Comparison of ENCODE assay signal across 30 cellular contexts in the genomic region with DNA sequence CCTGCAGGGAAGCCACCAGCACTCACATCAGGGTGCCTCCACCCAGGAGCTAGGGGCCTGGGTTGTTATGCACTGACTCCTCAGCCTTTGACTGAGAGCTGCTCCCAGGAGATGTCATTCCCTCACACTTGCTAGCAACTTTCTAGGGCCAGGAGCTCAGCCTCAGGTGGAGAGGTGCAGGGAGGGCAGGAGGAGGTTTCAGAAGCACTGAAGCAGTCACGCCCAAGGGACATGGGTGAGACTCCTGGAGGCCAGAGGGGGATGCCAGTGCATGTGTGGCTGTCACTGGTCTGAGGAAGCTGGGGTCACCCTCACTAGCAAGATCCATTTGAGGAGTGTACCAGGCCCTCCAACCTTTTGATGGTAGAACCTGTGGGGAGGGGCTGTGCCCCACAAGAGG.
"Had no signal": no experiment of that assay in that cellular context is flagged by ENCODE, and none has a peak within 500 bp of the region (broad histone marks: within the 10 kb centered on the region; RNA-seq: fewer than 3 reads in every experiment).

No MANE protein-coding gene starts in this region.

- H3K4me3 ChIP-seq: ascending aorta, lung, mucosa of descending colon, skin epidermis, thoracic aorta had no signal

- H3K27ac Mint-ChIP-seq: activated naive CD8-positive, alpha-beta T cell; activated T-helper 2 cell treated with anti-CD3 and anti-CD28 coated beads, Interferon-gamma antibody, Interleukin-2, Interleukin-4, amounts not matched to agents 10 μg/mL and 5 μg/mL and 100 μg/mL, durations not matched to agents 14 hours and 24 hours and 36 hours; endodermal cell; natural killer cell treated with Interleukin-12 subunit alpha and Interleukin-12 subunit beta and Interleukin-15 and Interleukin-18, amount 100 ng/mL, for 72 hours; stimulated activated naive CD8-positive, alpha-beta T cell treated with anti-CD3 and anti-CD28 coated beads, Interleukin-15, Interleukin-2, amounts not matched to agents 100 ng/mL and 50 ng/mL, for 24 hours had no signal

- H3K4me3 Mint-ChIP-seq: activated CD4-positive, alpha-beta T cell treated with anti-CD3 and anti-CD28 coated beads for 36 hours; activated naive CD8-positive, alpha-beta T cell; brain; endodermal cell; stimulated activated effector memory CD8-positive, alpha-beta T cell treated with anti-CD3 and anti-CD28 coated beads, Interleukin-12 subunit alpha, Interleukin-12 subunit beta, amount 100 ng/mL, for 72 hours; stimulated activated naive CD8-positive, alpha-beta T cell treated with anti-CD3 and anti-CD28 coated beads, Interleukin-15, Interleukin-2, amounts not matched to agents 100 ng/mL and 50 ng/mL, for 24 hours had no signal

- H3K27ac ChIP-seq: skin epidermis had no signal

- H3K4me1 Mint-ChIP-seq: endodermal cell had no signal

- H3K27me3 Mint-ChIP-seq: activated CD4-positive, alpha-beta T cell treated with anti-CD3 and anti-CD28 coated beads for 36 hours; activated naive CD8-positive, alpha-beta T cell; brain; stimulated activated naive CD8-positive, alpha-beta T cell treated with anti-CD3 and anti-CD28 coated beads, Interleukin-15, Interleukin-2, amounts not matched to agents 100 ng/mL and 50 ng/mL, for 24 hours had no signal

- DNase-seq: activated CD4-positive, alpha-beta T cell treated with anti-CD3 and anti-CD28 coated beads for 36 hours; activated CD4-positive, alpha-beta T cell treated with anti-CD3 and anti-CD28 coated beads, Interleukin-2, amount 50 U/mL, for 48 hours; activated CD4-positive, CD25-positive, alpha-beta regulatory T cell; activated naive CD4-positive, alpha-beta T cell treated with Interleukin-2 at 50 U/mL for 16 hours; activated T-cell treated with anti-CD3 and anti-CD28 coated beads, Interleukin-2, amount 50 U/mL, for 48 hours; caudate nucleus; endodermal cell; foreskin fibroblast; head of caudate nucleus; hypothalamus; mesendoderm; mucosa of descending colon; posterior cingulate gyrus; stimulated activated CD4-positive, alpha-beta T cell treated with anti-CD3 and anti-CD28 coated beads, Interleukin-12 subunit alpha, Interleukin-12 subunit beta, amount 100 ng/mL, for 4 hours; stimulated activated CD4-positive, alpha-beta T cell treated with anti-CD3 and anti-CD28 coated beads, Interleukin-4, amount 100 ng/mL, for 1 hour; trophoblast cell had no signal

- FAIRE-seq: urothelium cell line had no signal

- H3K27me3 ChIP-seq: ascending aorta had no signal

- ATAC-seq: activated CD4-positive, alpha-beta T cell treated with anti-CD3 and anti-CD28 coated beads for 36 hours; esophagus mucosa; left lobe of liver; mucosa of descending colon; natural killer cell treated with Interleukin-12 subunit alpha and Interleukin-12 subunit beta and Interleukin-15 and Interleukin-18, amount 100 ng/mL, for 72 hours; sciatic nerve; stimulated activated effector memory CD8-positive, alpha-beta T cell treated with anti-CD3 and anti-CD28 coated beads, Interleukin-12 subunit alpha, Interleukin-12 subunit beta, amount 100 ng/mL, for 72 hours had no signal
